35 cellular contexts compared by ENCODE assay signal in the genomic region with DNA sequence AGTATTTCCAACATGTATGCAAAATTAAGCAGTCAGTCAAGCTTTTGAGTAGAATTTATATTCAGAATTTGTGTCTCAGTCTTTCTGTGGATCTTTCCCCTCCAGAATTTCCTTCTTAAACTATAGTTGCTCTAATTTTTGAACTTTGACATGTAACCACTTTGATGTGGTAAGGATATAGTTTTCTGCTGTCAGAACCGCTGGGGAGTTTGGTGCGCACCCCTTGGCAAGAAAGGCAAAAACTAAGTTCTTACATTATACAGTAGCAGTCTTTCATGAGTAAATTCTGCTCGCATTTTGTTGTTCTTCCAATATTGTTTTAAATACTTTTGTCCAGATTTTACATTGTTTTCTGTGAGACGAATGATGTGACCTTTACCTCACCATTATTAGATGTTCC.
"Had no signal": no experiment of that assay in that cellular context is flagged by ENCODE, and none has a peak within 500 bp of the region (broad histone marks: within the 10 kb centered on the region; RNA-seq: fewer than 3 reads in every experiment).

No MANE protein-coding gene starts in this region.

- H3K4me3 ChIP-seq: adrenal gland, body of pancreas, breast epithelium had no signal

- H3K27ac Mint-ChIP-seq: activated B cell treated with CpG ODN at 0.5 μM for 24 hours; activated CD4-positive, alpha-beta memory T cell treated with anti-CD3 and anti-CD28 coated beads for 36 hours; activated CD4-positive, alpha-beta T cell treated with anti-CD3 and anti-CD28 coated beads, Interleukin-2, amount 10 ng/mL, durations not matched to agents 24 days and 14 days; activated CD8-positive, alpha-beta T cell treated with anti-CD3 and anti-CD28 coated beads for 36 hours; activated naive CD4-positive, alpha-beta T cell treated with anti-CD3 and anti-CD28 coated beads for 36 hours; activated naive CD4-positive, alpha-beta T cell treated with anti-CD3 and anti-CD28 coated beads, Interleukin-2, amount 50 U/mL, for 72 hours; activated naive CD8-positive, alpha-beta T cell treated with anti-CD3 and anti-CD28 coated beads for 36 hours; activated T-helper 1 cell treated with anti-CD3 and anti-CD28 coated beads, Interleukin-12 subunit alpha, Interleukin-12 subunit beta, Interleukin-2, Interleukin-4 antibody, amounts not matched to agents 30 ng/mL and 10 ng/mL and 1 ng/mL, durations not matched to agents 14 hours and 24 hours and 36 hours; activated T-helper 17 cell treated with anti-CD3 and anti-CD28 coated beads, Interleukin-2, amount 50 U/mL, for 72 hours; T-helper 2 cell treated with Interferon-gamma antibody and Interleukin-4, amounts not matched to agents 5 μg/mL and 100 μg/mL, for 36 hours had no signal

- H3K9me3 ChIP-seq: body of pancreas had no signal

- H3K4me3 Mint-ChIP-seq: activated B cell treated with CpG ODN at 0.5 μM for 24 hours; activated CD4-positive, alpha-beta memory T cell treated with anti-CD3 and anti-CD28 coated beads for 36 hours; activated CD4-positive, alpha-beta T cell treated with anti-CD3 and anti-CD28 coated beads, Interleukin-2, amount 10 ng/mL, durations not matched to agents 24 days and 14 days; activated CD8-positive, alpha-beta T cell treated with anti-CD3 and anti-CD28 coated beads for 36 hours; activated naive CD4-positive, alpha-beta T cell treated with anti-CD3 and anti-CD28 coated beads for 36 hours; activated naive CD8-positive, alpha-beta T cell treated with anti-CD3 and anti-CD28 coated beads for 36 hours; activated T-cell treated with anti-CD3 and anti-CD28 coated beads, Interleukin-2, amount 50 U/mL, for 4 hours; activated T-cell treated with anti-CD3 and anti-CD28 coated beads, Interleukin-2, amount 50 U/mL, for 72 hours; activated T-helper 1 cell treated with anti-CD3 and anti-CD28 coated beads, Interleukin-12 subunit alpha, Interleukin-12 subunit beta, Interleukin-2, Interleukin-4 antibody, amounts not matched to agents 30 ng/mL and 10 ng/mL and 1 ng/mL, durations not matched to agents 14 hours and 24 hours and 36 hours; activated T-helper 17 cell treated with anti-CD3 and anti-CD28 coated beads, Interleukin-2, amount 50 U/mL, for 72 hours; T-helper 2 cell treated with Interferon-gamma antibody and Interleukin-4, amounts not matched to agents 5 μg/mL and 100 μg/mL, for 36 hours had no signal

- H3K4me1 ChIP-seq: body of pancreas, breast epithelium had no signal

- H3K36me3 ChIP-seq: adrenal gland, brain microvascular endothelial cell, breast epithelium had no signal

- ATAC-seq: activated CD8-positive, alpha-beta T cell treated with anti-CD3 and anti-CD28 coated beads for 36 hours; activated naive CD4-positive, alpha-beta T cell treated with anti-CD3 and anti-CD28 coated beads, Interleukin-2, amount 50 U/mL, for 72 hours; activated T-cell treated with anti-CD3 and anti-CD28 coated beads, Interleukin-2, amount 50 U/mL, for 4 hours; activated T-cell treated with anti-CD3 and anti-CD28 coated beads, Interleukin-2, amount 50 U/mL, for 72 hours; activated T-helper 17 cell treated with anti-CD3 and anti-CD28 coated beads, Interleukin-2, amount 50 U/mL, for 72 hours; body of pancreas had no signal

- H3K27me3 ChIP-seq: adrenal gland, body of pancreas, brain microvascular endothelial cell, breast epithelium had no signal

- DNase-seq: activated B cell treated with CpG ODN at 0.5 μM for 24 hours; activated CD4-positive, alpha-beta memory T cell treated with anti-CD3 and anti-CD28 coated beads for 36 hours; activated CD4-positive, alpha-beta T cell treated with anti-CD3 and anti-CD28 coated beads for 4 hours; activated CD4-positive, alpha-beta T cell treated with anti-CD3 and anti-CD28 coated beads, Interleukin-2, amount 10 ng/mL, durations not matched to agents 24 days and 14 days; activated CD4-positive, alpha-beta T cell treated with anti-CD3 and anti-CD28 coated beads, Interleukin-2, amount 50 U/mL, for 1 hour; activated CD4-positive, alpha-beta T cell treated with anti-CD3 and anti-CD28 coated beads, Interleukin-2, amount 50 U/mL, for 4 hours; activated CD4-positive, CD25-positive, alpha-beta regulatory T cell treated with anti-CD3 and anti-CD28 coated beads, Interleukin-2, amount 50 U/mL, for 72 hours; activated CD8-positive, alpha-beta memory T cell treated with anti-CD3 and anti-CD28 coated beads, Interleukin-2, amount 50 U/mL, for 4 hours; activated CD8-positive, alpha-beta T cell treated with anti-CD3 and anti-CD28 coated beads for 36 hours; activated effector memory CD4-positive, alpha-beta T cell treated with anti-CD3 and anti-CD28 coated beads, Interleukin-2, amount 50 U/mL, for 16 hours; activated gamma-delta T cell treated with Interleukin-2 at 50 U/mL for 16 hours; activated naive CD4-positive, alpha-beta T cell; activated naive CD4-positive, alpha-beta T cell treated with anti-CD3 and anti-CD28 coated beads for 36 hours; activated naive CD4-positive, alpha-beta T cell treated with anti-CD3 and anti-CD28 coated beads, Interleukin-2, amount 50 U/mL, for 16 hours; activated naive CD8-positive, alpha-beta T cell treated with anti-CD3 and anti-CD28 coated beads for 36 hours; activated T-cell treated with anti-CD3 and anti-CD28 coated beads for 4 hours; activated T-cell treated with anti-CD3 and anti-CD28 coated beads, Interleukin-2, amount 50 U/mL, for 1 hour; activated T-cell treated with anti-CD3 and anti-CD28 coated beads, Interleukin-2, amount 50 U/mL, for 4 hours; activated T-cell treated with anti-CD3 and anti-CD28 coated beads, Interleukin-2, amount 50 U/mL, for 72 hours; adrenal gland; amniotic stem cell; aorta; body of pancreas; brain microvascular endothelial cell; central memory CD4-positive, alpha-beta T cell; cerebellar nuclear complex; T-helper 2 cell; T-helper 9 cell had no signal

- H3K27me3 Mint-ChIP-seq: activated B cell treated with CpG ODN at 0.5 μM for 24 hours; activated CD4-positive, alpha-beta memory T cell treated with anti-CD3 and anti-CD28 coated beads for 36 hours; activated CD4-positive, alpha-beta T cell treated with anti-CD3 and anti-CD28 coated beads, Interleukin-2, amount 10 ng/mL, durations not matched to agents 24 days and 14 days; activated CD8-positive, alpha-beta T cell treated with anti-CD3 and anti-CD28 coated beads for 36 hours; activated naive CD8-positive, alpha-beta T cell treated with anti-CD3 and anti-CD28 coated beads for 36 hours; activated T-helper 17 cell treated with anti-CD3 and anti-CD28 coated beads, Interleukin-2, amount 50 U/mL, for 72 hours had no signal

- H3K4me1 Mint-ChIP-seq: activated B cell treated with CpG ODN at 0.5 μM for 24 hours had no signal

- FAIRE-seq: astrocyte had no signal

- H3K27ac ChIP-seq: adrenal gland, body of pancreas, brain microvascular endothelial cell, breast epithelium, VCaP had no signal

- H3K9me3 Mint-ChIP-seq: activated CD4-positive, alpha-beta T cell treated with anti-CD3 and anti-CD28 coated beads, Interleukin-2, amount 10 ng/mL, durations not matched to agents 24 days and 14 days; activated naive CD4-positive, alpha-beta T cell treated with anti-CD3 and anti-CD28 coated beads, Interleukin-2, amount 50 U/mL, for 72 hours; activated T-cell treated with anti-CD3 and anti-CD28 coated beads, Interleukin-2, amount 50 U/mL, for 72 hours; activated T-helper 17 cell treated with anti-CD3 and anti-CD28 coated beads, Interleukin-2, amount 50 U/mL, for 72 hours had no signal
